16 cellular contexts compared by ENCODE assay signal in the genomic region with DNA sequence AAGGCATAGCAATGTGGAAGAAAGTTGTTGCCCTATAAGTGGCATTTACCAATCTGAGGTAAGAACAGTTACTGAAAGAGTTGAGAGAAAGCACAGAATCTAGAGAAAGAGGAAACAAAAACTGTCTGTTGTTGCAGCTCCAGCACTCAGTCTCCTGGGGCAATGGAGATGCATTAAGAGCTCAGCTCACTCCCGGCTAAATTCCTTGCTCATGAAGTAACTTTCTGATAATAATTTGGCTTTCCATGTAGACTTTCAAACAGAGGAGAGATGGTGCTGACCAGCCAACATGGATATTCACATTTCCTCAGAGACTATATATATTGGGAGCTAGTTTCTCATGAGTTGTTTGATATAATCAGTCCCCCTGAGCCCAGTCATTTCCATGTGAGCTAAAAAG.
DNase-seq lines count a peak whose midpoint lies in the region; ATAC-seq and TF ChIP-seq lines count a peak whose summit lies in the region.
"Had no signal": no experiment of that assay in that cellular context is flagged by ENCODE, and none has a peak within 500 bp of the region (broad histone marks: within the 10 kb centered on the region; RNA-seq: fewer than 3 reads in every experiment).

No MANE protein-coding gene starts in this region.

- no peak overlapping the region for H3K4ac ChIP-seq in neuronal stem cell (ENCODE audit: low read length)
- no peak overlapping the region for H3K4ac ChIP-seq in trophoblast cell (ENCODE audit: low read depth, low read length)

- H2BK12ac ChIP-seq in neuronal stem cell (ENCODE audit: low read length): no peak overlapping the region
- no peak overlapping the region for H2BK12ac ChIP-seq in trophoblast cell (ENCODE audit: low read length)

- H3K9me3 ChIP-seq in right cardiac atrium (ENCODE audit: control insufficient read depth, low read length): no peaks in the 10 kb centered on the region
- peaks cover 2% of the 10 kb centered on the region for H3K9me3 ChIP-seq in aorta (ENCODE audit: control insufficient read depth, low read length)
- H3K9me3 ChIP-seq in neuronal stem cell (replicated peaks in 1 of 2; ENCODE audit: control insufficient read depth in 2 of 2, insufficient read depth in 1 of 2, low read depth in 1 of 2, low read length in 2 of 2): no peaks in the 10 kb centered on the region
- H3K9me3 ChIP-seq in trophoblast cell (ENCODE audit: insufficient read depth, low read depth, low read length): no peaks in the 10 kb centered on the region
- no peaks in the 10 kb centered on the region for H3K9me3 ChIP-seq in left lung
- H3K9me3 ChIP-seq: vagina had no signal

- no peak overlapping the region for H2AK5ac ChIP-seq in neuronal stem cell (ENCODE audit: low read depth, low read length)
- H2AK5ac ChIP-seq in trophoblast cell (ENCODE audit: low read length): no peak overlapping the region

- H2BK5ac ChIP-seq in neuronal stem cell (ENCODE audit: low read length): no peak overlapping the region
- H2BK5ac ChIP-seq in trophoblast cell (ENCODE audit: low read depth, low read length, poor library complexity): no peak overlapping the region

- ATAC-seq in Right ventricle myocardium superior (ENCODE audit: poor library complexity): peak; percentile 84
- peak; percentile 73 to 83 for ATAC-seq in right cardiac atrium
- ATAC-seq in aorta (ENCODE audit: low FRiP score): peak; percentile 80
- ATAC-seq in left lung: no peak

- H3K9ac ChIP-seq in neuronal stem cell (ENCODE audit: low read depth, low read length, poor library complexity): no peak overlapping the region
- no peak overlapping the region for H3K9ac ChIP-seq in trophoblast cell (ENCODE audit: low read length)

- H3K27ac ChIP-seq in right cardiac atrium (ENCODE audit: low read length) (no peak overlapping the region), aorta (ENCODE audit: low read depth in 1 of 2, low read length in 2 of 2) (no peak overlapping the region), neuronal stem cell (replicated peaks; ENCODE audit: low read length) (no peak overlapping the region), trophoblast cell (ENCODE audit: low read depth, low read length) (no peak overlapping the region), left lung (no peak overlapping the region)
- H3K27ac ChIP-seq: cardiac muscle cell had no signal

- H3K4me3 ChIP-seq in choroid plexus epithelial cell (ENCODE audit: low read depth, low read length) (no peak overlapping the region), right cardiac atrium (ENCODE audit: low read length) (no peak overlapping the region), aorta (ENCODE audit: low read length in 2 of 2) (no peak overlapping the region), neuronal stem cell (ENCODE audit: low read length in 2 of 2) (no peak overlapping the region), trophoblast cell (ENCODE audit: low read depth, low read length) (no peak overlapping the region), left lung (no peak overlapping the region)
- H3K4me3 ChIP-seq: cardiac muscle cell, vagina had no signal

- DNase-seq in Right ventricle myocardium superior (no peak), cardiac septum (ENCODE audit: low spot score) (no peak), choroid plexus epithelial cell (ENCODE audit: low read depth) (peak; percentile 53), right cardiac atrium (peak in 1 of 3 donors; percentile 49), aorta (no peak), neuronal stem cell (ENCODE audit: low spot score) (no peak), trophoblast cell (no peak), left lung (no peak)
- DNase-seq: ACHN; activated CD4-positive, alpha-beta T cell treated with anti-CD3 and anti-CD28 coated beads for 48 hours; activated T-cell treated with anti-CD3 and anti-CD28 coated beads, Interleukin-2, amount 50 U/mL, for 1 hour; H9; NCI-H2081 treated with DMSO at 0.1 percent for 48 hours; T-helper 2 cell had no signal

- H3K36me3 ChIP-seq in aorta (ENCODE audit: control insufficient read depth in 1 of 2, insufficient read depth in 2 of 2, low read length in 1 of 2) (no peaks in the 10 kb centered on the region), neuronal stem cell (replicated peaks in 1 of 2; ENCODE audit: control insufficient read depth in 2 of 2, insufficient read depth in 2 of 2, low read length in 2 of 2) (no peaks in the 10 kb centered on the region), trophoblast cell (ENCODE audit: control insufficient read depth in 1 of 2, insufficient read depth in 2 of 2, low read length in 2 of 2) (no peaks in the 10 kb centered on the region), left lung (no peaks in the 10 kb centered on the region)
- H3K36me3 ChIP-seq: cardiac muscle cell, vagina had no signal

- H3K79me1 ChIP-seq in neuronal stem cell (ENCODE audit: low read depth, low read length) (no peaks in the 10 kb centered on the region), trophoblast cell (ENCODE audit: low read length) (no peaks in the 10 kb centered on the region)

- no peak overlapping the region for H2BK120ac ChIP-seq in neuronal stem cell (ENCODE audit: low read depth, low read length)
- H2BK120ac ChIP-seq in trophoblast cell (ENCODE audit: insufficient read depth, low read length, poor library complexity): no peak overlapping the region

- no peak overlapping the region for H4K12ac ChIP-seq in trophoblast cell (ENCODE audit: low read depth, low read length)

- H4K91ac ChIP-seq in neuronal stem cell (ENCODE audit: low read depth, low read length, poor library complexity) (no peak overlapping the region), trophoblast cell (ENCODE audit: low read depth, low read length) (no peak overlapping the region)

- 20% methylated on average over 1 of the region's 1 CpG for WGBS in right cardiac atrium
- 0 to 5% methylated on average over 1 of the region's 1 CpG for WGBS in aorta, 2 donors
- no CpG with 5 or more reads among the region's 1 CpG for WGBS in neuronal stem cell (ENCODE audit: extremely low coverage in 2 of 2, insufficient read length in 2 of 2, insufficient replicate concordance in 1 of 2), 2 donors
- no CpG with 5 or more reads among the region's 1 CpG for WGBS in trophoblast cell (ENCODE audit: extremely low coverage, insufficient coverage, insufficient read length)

- no peak overlapping the region for H2AFZ ChIP-seq in neuronal stem cell (ENCODE audit: low read length)
- no peak overlapping the region for H2AFZ ChIP-seq in trophoblast cell (ENCODE audit: insufficient read depth, low read length, poor library complexity)

- H3K4me2 ChIP-seq in neuronal stem cell (ENCODE audit: insufficient read depth, low read length, poor library complexity, severe bottlenecking) (no peak overlapping the region), trophoblast cell (ENCODE audit: low read length) (no peak overlapping the region)

- no peaks in the 10 kb centered on the region for H3K79me2 ChIP-seq in trophoblast cell (ENCODE audit: control insufficient read depth, insufficient read depth, low read length, poor library complexity)

- H3K18ac ChIP-seq in neuronal stem cell (ENCODE audit: low read length) (no peak overlapping the region), trophoblast cell (ENCODE audit: low read length) (no peak overlapping the region)

- no peak for TF ChIP-seq CTCF in choroid plexus epithelial cell (conservative IDR thresholded peaks at IDR 0.05; ENCODE audit: low read depth, low read length)
- TF ChIP-seq CTCF in left lung (IDR thresholded peaks at IDR 0.05): no peak

- H3K4me1 ChIP-seq in right cardiac atrium (ENCODE audit: control insufficient read depth, insufficient read depth, low read length): peaks cover 5% of the 10 kb centered on the region
- H3K4me1 ChIP-seq in aorta (ENCODE audit: control insufficient read depth in 1 of 2, insufficient read depth in 2 of 2, low read length in 2 of 2): peaks cover 0 to 4% of the 10 kb centered on the region in 2 donors
- no peaks in the 10 kb centered on the region for H3K4me1 ChIP-seq in neuronal stem cell (ENCODE audit: control insufficient read depth in 2 of 2, insufficient read depth in 1 of 2, low read depth in 1 of 2, low read length in 2 of 2)
- peaks cover 0 to 6% of the 10 kb centered on the region in 2 experiments for H3K4me1 ChIP-seq in trophoblast cell (ENCODE audit: control insufficient read depth in 1 of 2, insufficient read depth in 2 of 2, low read length in 2 of 2)
- H3K4me1 ChIP-seq in left lung: no peaks in the 10 kb centered on the region

- H3K27me3 ChIP-seq in right cardiac atrium (ENCODE audit: control insufficient read depth, insufficient read depth) (no peaks in the 10 kb centered on the region), aorta (ENCODE audit: control insufficient read depth in 1 of 2, insufficient read depth in 2 of 2, low read length in 1 of 2) (no peaks in the 10 kb centered on the region), neuronal stem cell (ENCODE audit: control insufficient read depth in 3 of 3, insufficient read depth in 3 of 3, low read depth in 1 of 3, low read length in 3 of 3) (no peaks in the 10 kb centered on the region), trophoblast cell (ENCODE audit: insufficient read depth, low read length) (no peaks in the 10 kb centered on the region), left lung (no peaks in the 10 kb centered on the region)
- H3K27me3 ChIP-seq: cardiac muscle cell, vagina had no signal

- intact Hi-C loops in Right ventricle myocardium superior (cut with DNase I) (no loop called here), cardiac septum (cut with DNase I) (no loop called here), right cardiac atrium (cut with DNase I) (no loop called here), aorta (cut with DNase I) (loop anchor here in 1 of 2 donors (5.0 kb wide), 1 partner anchor 48 kb away; no protein-coding TSS in a partner anchor), left lung (cut with DNase I) (no loop called here)

- H4K8ac ChIP-seq in neuronal stem cell (ENCODE audit: low read depth, low read length) (no peak overlapping the region), trophoblast cell (ENCODE audit: low read depth, low read length) (no peak overlapping the region)

- H2BK15ac ChIP-seq in neuronal stem cell (ENCODE audit: low read length): no peak overlapping the region

- H3K14ac ChIP-seq in neuronal stem cell (ENCODE audit: low read length): no peak overlapping the region
- no peak overlapping the region for H3K14ac ChIP-seq in trophoblast cell (ENCODE audit: low read length)

- no peak overlapping the region for H3K23ac ChIP-seq in neuronal stem cell (ENCODE audit: low read depth, low read length, poor library complexity)
- no peak overlapping the region for H3K23ac ChIP-seq in trophoblast cell (ENCODE audit: low read length)
